Comparison of ENCODE assay signal across 11 cellular contexts in genomic region chr1:221823149-221823548, GRCh38.
DNase-seq lines count a peak whose midpoint lies in the region; ATAC-seq lines count a peak whose summit lies in the region.
"Had no signal": no experiment of that assay in that cellular context is flagged by ENCODE, and none has a peak within 500 bp of the region (broad histone marks: within the 10 kb centered on the region; RNA-seq: fewer than 3 reads in every experiment).

No MANE protein-coding gene starts in this region.

- ATAC-seq in GM18511 (IDR thresholded peaks at IDR 0.05; ENCODE audit: unreplicated experiment), result peak; percentile 82
- ATAC-seq in GM19463 (IDR thresholded peaks at IDR 0.05; ENCODE audit: unreplicated experiment), result peak; percentile 75
- peak; percentile 72 for ATAC-seq in HG02938 (IDR thresholded peaks at IDR 0.05; ENCODE audit: unreplicated experiment)
- ATAC-seq in HG03571 (IDR thresholded peaks at IDR 0.05; ENCODE audit: unreplicated experiment), result peak; percentile 72

- DNase-seq in NCI-H82 treated with DMSO at 0.1 percent for 48 hours (lab: John Stamatoyannopoulos, UW; ENCODE audit: unreplicated experiment) (no peak), NCI-H2081 (lab: John Stamatoyannopoulos, UW) (no peak), DMS 273 treated with DMSO at 0.1 percent for 48 hours (lab: John Stamatoyannopoulos, UW) (no peak), dermis blood vessel endothelial cell (no peak)
- DNase-seq: activated naive CD4-positive, alpha-beta T cell treated with anti-CD3 and anti-CD28 coated beads, Interleukin-2, amount 50 U/mL, for 16 hours; NCI-H345; SHP77 had no signal
